15 cellular contexts compared by ENCODE assay signal in the genomic region with DNA sequence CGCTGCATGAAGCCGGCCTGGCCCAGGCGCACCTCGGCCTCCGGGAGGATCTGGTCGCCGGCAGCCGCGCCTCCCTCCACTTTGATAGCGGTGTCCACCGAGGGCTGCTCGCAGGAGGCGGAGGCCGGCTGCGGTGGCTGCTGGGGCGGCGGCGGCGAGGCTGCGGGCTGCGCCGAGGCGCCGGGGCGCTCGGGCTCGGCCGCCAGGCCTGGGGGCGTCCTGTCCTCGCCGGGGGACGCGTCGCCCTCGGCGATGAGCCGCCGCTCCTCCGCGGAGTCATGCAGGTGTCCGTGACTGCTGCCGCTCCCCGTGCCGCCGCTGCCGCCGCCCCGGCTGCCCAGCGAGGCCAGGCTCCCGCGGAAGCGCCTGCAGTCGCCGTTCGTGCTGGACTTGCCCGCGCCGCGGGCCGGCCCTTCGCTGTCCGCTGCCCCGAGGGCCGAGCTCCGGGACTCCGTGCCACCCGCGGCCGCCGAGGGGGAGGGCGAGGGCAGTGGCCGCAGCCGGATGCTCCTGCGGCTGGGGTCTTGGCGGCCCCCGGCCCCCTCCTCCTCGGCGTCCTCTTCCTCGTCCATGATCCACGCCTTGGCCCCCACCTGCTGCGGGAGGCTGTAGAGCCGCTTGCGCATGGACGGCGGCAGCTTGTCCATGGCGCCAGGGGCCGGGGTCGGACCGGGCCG. TPM values are rescaled to one million over a fixed set of nuclear protein-coding genes. Genes with fewer than 3 reads are reported as not detected.
DNase-seq lines count a peak whose midpoint lies in the region; ATAC-seq lines count a peak whose summit lies in the region.
"Had no signal": no experiment of that assay in that cellular context is flagged by ENCODE, and none has a peak within 500 bp of the region (broad histone marks: within the 10 kb centered on the region; RNA-seq: fewer than 3 reads in every experiment).

No MANE protein-coding gene starts in this region.

- H3K9ac ChIP-seq in GM23248, result no peak overlapping the region
- H3K9ac ChIP-seq in iPS-20b (ENCODE audit: low read depth, low read length), result peak overlapping the region; percentile 71; the same call in 1 of the 2 replicates
- no peak overlapping the region for H3K9ac ChIP-seq in skeletal muscle satellite cell (ENCODE audit: low read depth, low read length)

- H3K9me2 ChIP-seq in GM23248 (ENCODE audit: insufficient read depth), result no peaks in the 10 kb centered on the region

- no peak overlapping the region for H2AFZ ChIP-seq in GM23248

- no peaks in the 10 kb centered on the region for H3K4me1 ChIP-seq in GM23248 (ENCODE audit: insufficient read depth)
- peaks cover 44% of the 10 kb centered on the region for H3K4me1 ChIP-seq in iPS-20b (ENCODE audit: insufficient read depth, low read length)
- H3K4me1 ChIP-seq in skeletal muscle satellite cell (ENCODE audit: control insufficient read depth, insufficient read depth, low read length), result no peaks in the 10 kb centered on the region

- H3K9me3 ChIP-seq in GM23248 (ENCODE audit: low read depth), result no peaks in the 10 kb centered on the region
- H3K9me3 ChIP-seq in iPS-20b (ENCODE audit: insufficient read depth, low read depth, low read length), result no peaks in the 10 kb centered on the region
- H3K9me3 ChIP-seq in skeletal muscle satellite cell (replicated peaks; ENCODE audit: low read length), result no peaks in the 10 kb centered on the region

- H3K27ac ChIP-seq in GM23248 (no peak overlapping the region), iPS-20b (ENCODE audit: low read length) (no peak overlapping the region)

- H3K4me3 ChIP-seq in GM23248, result peak overlapping the region; percentile 54
- peak overlapping the region; percentile 76 for H3K4me3 ChIP-seq in iPS-20b (ENCODE audit: low read length)
- H3K4me3 ChIP-seq in skeletal muscle satellite cell (ENCODE audit: low read length), result no peak overlapping the region

- H3K27me3 ChIP-seq in GM23248 (replicated peaks; ENCODE audit: insufficient read depth) (peaks cover 86% of the 10 kb centered on the region), iPS-20b (ENCODE audit: insufficient read depth, low read length) (peaks cover 63% of the 10 kb centered on the region), skeletal muscle satellite cell (ENCODE audit: control insufficient read depth, insufficient read depth, low read length) (peaks cover 88% of the 10 kb centered on the region)

- 1 to 2% methylated on average over 37 to 67 of the region's 90 CpGs for WGBS in GM23248 (ENCODE audit: low coverage in 1 of 2, low lambda C conversion rate in 2 of 2, missing lambda C conversion rate in 2 of 2), 2 experiments

- H3K4me2 ChIP-seq in GM23248 (ENCODE audit: unreplicated experiment) (no peak overlapping the region), skeletal muscle satellite cell (ENCODE audit: low read length) (peak overlapping the region; percentile 56)

- H3K36me3 ChIP-seq in GM23248 (ENCODE audit: low read depth) (no peaks in the 10 kb centered on the region), iPS-20b (ENCODE audit: insufficient read depth, low read depth, low read length) (no peaks in the 10 kb centered on the region), skeletal muscle satellite cell (ENCODE audit: insufficient read depth, low read length) (no peaks in the 10 kb centered on the region)

- no peaks in the 10 kb centered on the region for H3F3A ChIP-seq in GM23248 (ENCODE audit: insufficient read depth)

- H3K79me2 ChIP-seq in GM23248 (ENCODE audit: insufficient read depth), result no peaks in the 10 kb centered on the region

- no peaks in the 10 kb centered on the region for H4K20me1 ChIP-seq in GM23248 (ENCODE audit: insufficient read depth)

- ATAC-seq in GM21723 (IDR thresholded peaks at IDR 0.05; ENCODE audit: unreplicated experiment), result no peak
- ATAC-seq in HG03439 (IDR thresholded peaks at IDR 0.05; ENCODE audit: unreplicated experiment), result no peak
- ATAC-seq: naive thymus-derived CD4-positive, alpha-beta T cell had no signal

- DNase-seq in GM23248 (peak; percentile 31), SW480 (ENCODE audit: low spot score) (peak; percentile 21), glomerular visceral epithelial cell (ENCODE audit: extremely low spot score) (no peak), NCI-H1048 (lab: John Stamatoyannopoulos, UW) (no peak)
- DNase-seq: activated naive CD8-positive, alpha-beta T cell treated with anti-CD3 and anti-CD28 coated beads for 36 hours; DMS153; effector memory CD4-positive, alpha-beta T cell; hippocampal formation; naive thymus-derived CD4-positive, alpha-beta T cell; stimulated activated CD4-positive, alpha-beta T cell treated with anti-CD3 and anti-CD28 coated beads, Interleukin-4, amount 100 ng/mL, for 24 hours had no signal

- in situ Hi-C loops in GM23248 (cut with MboI), result no loop called here

RNA-seq across cellular contexts. Expression of gene HCN4, which starts 1.0 kb away (rescaled TPM):
- total RNA-seq in GM23248 (2014; rRNA removed; shearing (Covaris generic)), result not detected in 2 replicates
- polyA plus RNA-seq in GM23248 (2016; fragmentation: Nextera tagmentation; extraction: Ambion mirVana), result 0.03 TPM in 1 of 2 replicates, not detected in the other
- not detected in 2 replicates for total RNA-seq in skeletal muscle satellite cell (2012; rRNA removed)
- total RNA-seq: activated naive CD8-positive, alpha-beta T cell treated with anti-CD3 and anti-CD28 coated beads for 36 hours; NCI-H460 had no signal
- polyA plus RNA-seq: naive thymus-derived CD4-positive, alpha-beta T cell had no signal

Comparison
In these comparisons a context has a peak if more than half of its experiments do, and no peak if none do; other contexts are left out.
1. DNase-seq: peak in GM23248 (single experiment) and SW480 (single experiment); none in glomerular visceral epithelial cell (single experiment) and NCI-H1048 (single experiment).